In the genomic region with DNA sequence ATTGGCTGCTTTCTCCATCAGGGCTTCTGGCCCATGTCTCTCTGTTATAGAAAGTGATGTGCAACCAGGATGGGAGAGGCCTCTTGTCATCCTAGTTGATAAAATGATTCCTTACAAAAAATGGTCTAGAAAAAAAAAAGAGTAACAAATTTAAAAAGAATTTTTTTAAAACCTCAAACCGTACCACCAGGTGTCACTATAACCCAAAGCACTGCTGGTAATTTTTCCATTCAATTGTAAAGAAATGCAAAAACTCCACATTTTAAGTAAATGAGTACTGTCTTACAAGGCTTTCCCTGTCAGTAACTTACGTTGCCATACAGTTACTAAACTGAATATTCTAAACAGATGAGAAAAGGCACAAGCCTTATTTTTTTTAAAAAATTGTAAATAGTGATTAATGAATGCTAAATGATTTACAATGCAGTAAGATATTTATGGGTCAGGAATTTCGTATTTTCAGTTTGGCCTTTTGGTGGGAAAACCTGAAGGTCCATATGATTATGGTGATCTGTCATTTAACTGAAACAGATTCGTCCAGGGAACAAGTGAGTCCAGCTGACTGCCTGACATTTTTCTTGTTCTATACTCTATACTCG, we compare ENCODE assay signal across 10 cellular contexts.
A peak's percentile ranks its signal among the peaks of the same experiment; 100 is the strongest.
DNase-seq lines count a peak whose midpoint lies in the region; ATAC-seq, FAIRE-seq and TF ChIP-seq lines count a peak whose summit lies in the region.
"Had no signal": no experiment of that assay in that cellular context is flagged by ENCODE, and none has a peak within 500 bp of the region (broad histone marks: within the 10 kb centered on the region; RNA-seq: fewer than 3 reads in every experiment).

No MANE protein-coding gene starts in this region.

- no peak for TF ChIP-seq EP300 in SK-N-SH (IDR thresholded peaks at IDR 0.05; ENCODE audit: borderline replicate concordance in 1 of 2, low read depth in 1 of 2, low read length in 1 of 2)

- peaks cover 10% of the 10 kb centered on the region for H3F3A ChIP-seq in SK-N-SH (replicated peaks; ENCODE audit: insufficient read depth)

- H3K27ac Mint-ChIP-seq in Calu3 (ENCODE audit: unreplicated experiment): peak overlapping the region; percentile 75
- no peak overlapping the region for H3K27ac Mint-ChIP-seq in type B pancreatic cell
- H3K27ac Mint-ChIP-seq: T-helper 1 cell treated with Interleukin-12 subunit alpha and Interleukin-12 subunit beta and Interleukin-4 antibody, amounts not matched to agents 30 μg/mL and 1 μg/mL, for 36 hours had no signal

- peak; percentile 86 for TF ChIP-seq RAD21 in SK-N-SH (IDR thresholded peaks at IDR 0.05; ENCODE audit: low read length)

- H3K27me3 Mint-ChIP-seq in Calu3 (ENCODE audit: unreplicated experiment): no peaks in the 10 kb centered on the region
- no peaks in the 10 kb centered on the region for H3K27me3 Mint-ChIP-seq in type B pancreatic cell

- H3K27ac ChIP-seq in SK-N-SH (ENCODE audit: low read depth in 2 of 2, low read length in 1 of 2): no peak overlapping the region
- H3K27ac ChIP-seq: neutrophil had no signal

- H3K4me3 Mint-ChIP-seq in Calu3 (ENCODE audit: low read depth, unreplicated experiment) (no peak overlapping the region), type B pancreatic cell (no peak overlapping the region)
- H3K4me3 Mint-ChIP-seq: T-helper 1 cell treated with Interleukin-12 subunit alpha and Interleukin-12 subunit beta and Interleukin-4 antibody, amounts not matched to agents 30 μg/mL and 1 μg/mL, for 36 hours had no signal

- H3K9me2 ChIP-seq in SK-N-SH: no peaks in the 10 kb centered on the region

- TF ChIP-seq CTCF in Calu3 (IDR thresholded peaks at IDR 0.05; ENCODE audit: unreplicated experiment) (peak; percentile 74), HFF-Myc (IDR thresholded peaks at IDR 0.05; ENCODE audit: low read depth, low read length, missing control alignments) (peak; percentile 38), SK-N-SH (IDR thresholded peaks at IDR 0.05) (peak; percentile 80), type B pancreatic cell (conservative IDR thresholded peaks at IDR 0.05) (peak; percentile 87)

- intact Hi-C loops in Calu3 (cut with micrococcal nuclease; ENCODE audit: unreplicated experiment): loop anchor here (1.0 to 2.0 kb wide), 3 partner anchors 21 to 126 kb away; no protein-coding TSS in a partner anchor

- CTCF ChIA-PET in Calu3 (lab: Charles Lee): interaction anchor here (0.7 to 2.9 kb wide), 5 partner anchors 17 to 126 kb away, joined by 3 to 23 read pairs (median 4); no protein-coding TSS in a partner anchor
- CTCF ChIA-PET in SK-N-SH (lab: Yijun Ruan, JAX): interaction anchor here (0.6 to 2.3 kb wide), 6 partner anchors 12 to 702 kb away, joined by 3 to 11 read pairs (median 4); no protein-coding TSS in a partner anchor

- no peaks in the 10 kb centered on the region for H3K9me3 ChIP-seq in SK-N-SH
- H3K9me3 ChIP-seq: neutrophil had no signal

- H3K4me1 ChIP-seq in SK-N-SH (ENCODE audit: control insufficient read depth in 1 of 2, insufficient read depth in 2 of 2, low read depth in 1 of 2, low read length in 1 of 2): peaks cover 0 to 24% of the 10 kb centered on the region in 2 experiments; a peak in 2 of 4 replicates

- no peak for ATAC-seq in GM18873 (IDR thresholded peaks at IDR 0.05; ENCODE audit: low FRiP score, unreplicated experiment)
- no peak for ATAC-seq in GM21528 (IDR thresholded peaks at IDR 0.05; ENCODE audit: low FRiP score, unreplicated experiment)

- peaks cover 2 to 3% of the 10 kb centered on the region in 2 experiments for H3K36me3 ChIP-seq in SK-N-SH (replicated peaks in 1 of 2; ENCODE audit: control insufficient read depth in 1 of 2, insufficient read depth in 2 of 2, low read length in 1 of 2)
- H3K36me3 ChIP-seq: neutrophil had no signal

- H3K27me3 ChIP-seq in SK-N-SH (ENCODE audit: insufficient read depth): no peaks in the 10 kb centered on the region
- H3K27me3 ChIP-seq: neutrophil had no signal

- DNase-seq in Calu3 (peak; percentile 56), HFF-Myc (ENCODE audit: extremely low read depth, low read depth) (no peak), SK-N-SH (peak; percentile 15), frontal cortex (ENCODE audit: low spot score in 2 of 2) (peak in 1 of 2 donors; percentile 10), type B pancreatic cell (ENCODE audit: extremely low spot score, unreplicated experiment) (no peak), cerebellar nuclear complex (lab: John Stamatoyannopoulos, UW) (no peak)

- no peak overlapping the region for H3K4me3 ChIP-seq in HFF-Myc (replicated peaks; ENCODE audit: low read depth, low read length)
- H3K4me3 ChIP-seq in SK-N-SH (ENCODE audit: low read depth in 2 of 2, low read length in 1 of 2): no peak overlapping the region; a peak in 1 of 4 replicates

- no peaks in the 10 kb centered on the region for H3K79me2 ChIP-seq in SK-N-SH (ENCODE audit: insufficient read depth)

- H3K36me3 Mint-ChIP-seq in Calu3 (ENCODE audit: insufficient read depth, unreplicated experiment) (peaks cover 57% of the 10 kb centered on the region), type B pancreatic cell (peaks cover under 1% of the 10 kb centered on the region)

- no peak overlapping the region for H3K4me2 ChIP-seq in SK-N-SH

- POLR2A ChIA-PET in SK-N-SH (lab: Yijun Ruan, JAX): no interaction called here

- BruUV-seq in Calu3 (replicated peaks; lab: Mats Ljungman, UMichigan): no TSS peak

- H2AFZ ChIP-seq in SK-N-SH (ENCODE audit: low read depth): no peak overlapping the region

- FAIRE-seq in frontal cortex (lab: Jason Lieb, UNC): peak; percentile 85

- H3K9ac ChIP-seq in SK-N-SH: no peak overlapping the region

- no peaks in the 10 kb centered on the region for H4K20me1 ChIP-seq in SK-N-SH (ENCODE audit: insufficient read depth)

- H3K9me3 Mint-ChIP-seq in Calu3 (ENCODE audit: low read depth, unreplicated experiment) (no peaks in the 10 kb centered on the region), type B pancreatic cell (no peaks in the 10 kb centered on the region)
- H3K9me3 Mint-ChIP-seq: T-helper 1 cell treated with Interleukin-12 subunit alpha and Interleukin-12 subunit beta and Interleukin-4 antibody, amounts not matched to agents 30 μg/mL and 1 μg/mL, for 36 hours had no signal

- WGBS in SK-N-SH (ENCODE audit: low lambda C conversion rate): 39% methylated on average over 5 of the region's 5 CpGs

- H3K4me1 Mint-ChIP-seq in Calu3 (ENCODE audit: low read depth, unreplicated experiment) (peaks cover 49% of the 10 kb centered on the region), type B pancreatic cell (ENCODE audit: unreplicated experiment) (peaks cover 13% of the 10 kb centered on the region)

TF ChIP-seq in SK-N-SH, 30 proteins besides CTCF, POLR2A, EP300 and RAD21:
- TF ChIP-seq SMC3 (IDR thresholded peaks at IDR 0.05; ENCODE audit: low read depth, low read length) (peak; percentile 74), FOXJ3 (CRISPR knock-in tag; IDR thresholded peaks at IDR 0.05) (no peak)

Comparison
In these comparisons a context has a peak if more than half of its experiments do, and no peak if none do; other contexts are left out.
1. DNase-seq: peak in Calu3 (single experiment) and SK-N-SH (single experiment); none in HFF-Myc (single experiment), type B pancreatic cell (single experiment) and cerebellar nuclear complex (0 of 2).
2. Peak in every context shown above with its lines, with median percentiles within 50 percentile points of each other: CTCF ChIP-seq.